In the genomic region with DNA sequence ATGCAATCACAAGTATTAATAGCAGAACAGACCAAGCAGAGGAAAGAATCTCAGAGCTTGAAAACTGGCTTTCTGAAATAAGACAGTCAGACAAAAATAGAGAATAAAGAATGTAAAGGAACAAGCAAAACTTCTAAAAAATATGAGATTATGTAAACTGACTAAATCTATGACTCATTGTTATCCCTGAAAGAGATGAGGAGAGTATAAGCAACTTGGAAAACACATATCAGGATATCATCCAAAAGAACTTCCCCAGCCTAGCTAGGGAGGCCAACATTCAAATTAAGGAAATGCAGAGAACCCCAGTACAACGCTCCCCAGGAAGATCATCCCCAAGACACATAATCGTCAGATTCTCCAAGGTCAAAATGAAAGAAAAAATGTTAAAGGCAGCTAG, we compare ENCODE assay signal across 7 cellular contexts. TPM values are rescaled to one million over a fixed set of nuclear protein-coding genes. Genes with fewer than 3 reads are reported as not detected.
DNase-seq lines count a peak whose midpoint lies in the region; ATAC-seq, FAIRE-seq and TF ChIP-seq lines count a peak whose summit lies in the region.
"Not testable (repeated sequence)": the region's sequence is repeated elsewhere in the genome, so short reads cannot be mapped to it uniquely, and the experiment has no call there.

No MANE protein-coding gene starts in this region.

- H3K4me1 ChIP-seq in GM23248 (ENCODE audit: insufficient read depth); PC-3 (ENCODE audit: insufficient read depth, low read length); adipocyte (ENCODE audit: control insufficient read depth, insufficient read depth, low read length); kidney (ENCODE audit: control insufficient read depth in 1 of 2, insufficient read depth in 1 of 2, low read depth in 1 of 2, low read length in 2 of 2): not testable (repeated sequence)

- peak; percentile 13 for DNase-seq in GM23248
- peak; percentile 20 for DNase-seq in HCEC 1CT
- peak; percentile 24 for DNase-seq in PC-3
- DNase-seq in adipocyte (ENCODE audit: low read depth), result peak; percentile 19
- peak; percentile 8 for DNase-seq in fibroblast of mammary gland (ENCODE audit: low read depth)
- peak; percentile 15 for DNase-seq in fibroblast of the aortic adventitia (ENCODE audit: low read depth)
- DNase-seq in kidney, result not testable (repeated sequence)

- H3K9me2 ChIP-seq in GM23248 (ENCODE audit: insufficient read depth); PC-3 (replicated peaks; ENCODE audit: low read length): not testable (repeated sequence)

- H3K79me2 ChIP-seq in GM23248 (ENCODE audit: insufficient read depth); PC-3 (ENCODE audit: low read length): not testable (repeated sequence)

- peak; percentile 68 for ATAC-seq in PC-3

- H3K9me3 ChIP-seq in GM23248 (ENCODE audit: low read depth); PC-3 (ENCODE audit: low read length); adipocyte (ENCODE audit: control insufficient read depth, low read length); kidney (ENCODE audit: control insufficient read depth in 1 of 2, low read length in 2 of 2): not testable (repeated sequence)

- H3K27ac ChIP-seq in GM23248; PC-3 (ENCODE audit: low read length); kidney (ENCODE audit: low read depth in 2 of 2, low read length in 2 of 2): not testable (repeated sequence)

- not testable (repeated sequence) for H3F3A ChIP-seq in GM23248 (ENCODE audit: insufficient read depth); PC-3 (ENCODE audit: low read length, unreplicated experiment)

- H3K9ac ChIP-seq in GM23248; PC-3 (ENCODE audit: low read length); adipocyte (ENCODE audit: low read length); kidney (ENCODE audit: low read length in 2 of 2): not testable (repeated sequence)

- H3K4me2 ChIP-seq in GM23248 (ENCODE audit: unreplicated experiment); PC-3 (ENCODE audit: low read length): not testable (repeated sequence)

- not testable (repeated sequence) for TF ChIP-seq CTCF in PC-3 (conservative IDR thresholded peaks at IDR 0.05; ENCODE audit: low read depth, low read length); fibroblast of mammary gland (conservative IDR thresholded peaks at IDR 0.05; ENCODE audit: control insufficient read depth, insufficient read depth, low read depth, low read length); fibroblast of the aortic adventitia (IDR thresholded peaks at IDR 0.05; ENCODE audit: insufficient read depth, low read length); kidney (IDR thresholded peaks at IDR 0.05; ENCODE audit: borderline replicate concordance, extremely low read depth, insufficient read depth)

- not testable (repeated sequence) for H2AFZ ChIP-seq in GM23248; PC-3 (ENCODE audit: low read length)

- not testable (repeated sequence) for H3K27me3 ChIP-seq in GM23248 (replicated peaks; ENCODE audit: insufficient read depth); PC-3 (ENCODE audit: low read length); adipocyte (replicated peaks; ENCODE audit: control insufficient read depth, insufficient read depth, low read length)

- BruUV-seq in PC-3 (replicated peaks; lab: Mats Ljungman, UMichigan), result not testable (repeated sequence)

- not testable (repeated sequence) for H4K20me1 ChIP-seq in GM23248 (ENCODE audit: insufficient read depth); PC-3 (ENCODE audit: low read length)

- in situ Hi-C loops in GM23248 (cut with MboI), result not testable (repeated sequence)

- WGBS in GM23248 (ENCODE audit: low coverage in 1 of 2, low lambda C conversion rate in 2 of 2, missing lambda C conversion rate in 2 of 2), 2 experiments, result 60 to 74% methylated on average over 2 of the region's 2 CpGs

- CTCF ChIA-PET in PC-3 (lab: Charles Lee), result not testable (repeated sequence)

- FAIRE-seq in kidney (lab: Jason Lieb, UNC), result peak; percentile 27

- intact Hi-C loops in PC-3 (cut with micrococcal nuclease); kidney (cut with DNase I): not testable (repeated sequence)

- POLR2A ChIA-PET in PC-3 (lab: Charles Lee; ENCODE audit: unreplicated experiment), result not testable (repeated sequence)

- H3K36me3 ChIP-seq in GM23248 (ENCODE audit: low read depth); PC-3 (ENCODE audit: low read depth, low read length); adipocyte (ENCODE audit: control insufficient read depth, insufficient read depth, low read length, severe bottlenecking); kidney (ENCODE audit: control insufficient read depth in 1 of 2, insufficient read depth in 2 of 2, low read length in 2 of 2): not testable (repeated sequence)

- H3K4me3 ChIP-seq in GM23248; PC-3 (ENCODE audit: low read length); adipocyte (ENCODE audit: low read length); fibroblast of mammary gland (ENCODE audit: control insufficient read depth, low read depth, low read length); fibroblast of the aortic adventitia (ENCODE audit: low read depth, low read length); kidney (ENCODE audit: low read length in 2 of 2): not testable (repeated sequence)

RNA-seq across cellular contexts. Expression of a gene that starts 58.1 kb away (rescaled TPM):
- 14.9 and 20.6 TPM in 2 replicates for total RNA-seq in GM23248 (2014; rRNA removed; shearing (Covaris generic))
- polyA plus RNA-seq in GM23248 (2016; fragmentation: Nextera tagmentation; extraction: Ambion mirVana) (27.1 and 28.9 TPM in 2 replicates), kidney (ENCODE audit: insufficient read depth, low read depth, low replicate concordance) (7.5 TPM)
- total RNA-seq in PC-3 (2014; rRNA removed) (8.5 and 13.2 TPM in 2 replicates), fibroblast of the aortic adventitia (ENCODE audit: low replicate concordance) (2.4 and 7.6 TPM in 2 replicates), kidney (6.5 TPM)
